8 cellular contexts compared by ENCODE assay signal in genomic region chr9:127555830-127556820, GRCh38. TPM values are rescaled to one million over a fixed set of nuclear protein-coding genes. Genes with fewer than 3 reads are reported as not detected.
A peak's percentile ranks its signal among the peaks of the same experiment; 100 is the strongest.
DNase-seq lines count a peak whose midpoint lies in the region; ATAC-seq, FAIRE-seq and TF ChIP-seq lines count a peak whose summit lies in the region.

No MANE protein-coding gene starts in this region.

- H4K8ac ChIP-seq in H1 (ENCODE audit: extremely low read depth, insufficient read depth, low read length), result peak overlapping the region; percentile 43; the same call in 1 of the 2 replicates

- no peak overlapping the region for H3K4me2 ChIP-seq in H1 (ENCODE audit: insufficient read depth in 1 of 2, low read depth in 2 of 2, low read length in 2 of 2)

- no peak for ATAC-seq in GM18873 (IDR thresholded peaks at IDR 0.05; ENCODE audit: low FRiP score, unreplicated experiment)

- H2AFZ ChIP-seq in H1 (ENCODE audit: low read length), result no peak overlapping the region

- TF ChIP-seq POLR2A in H1 (IDR thresholded peaks at IDR 0.05; ENCODE audit: control extremely low read depth in 1 of 2, low read depth in 2 of 2, low read length in 2 of 2), result no peak

- H3K9me3 ChIP-seq in H1 (ENCODE audit: insufficient read depth in 2 of 2, low read depth in 1 of 2, low read length in 1 of 2) (no peaks in the 10 kb centered on the region), muscle layer of colon (ENCODE audit: low read length) (no peaks in the 10 kb centered on the region)

- H3K9ac ChIP-seq in H1 (replicated peaks in 1 of 4; ENCODE audit: extremely low read depth in 1 of 4, low read depth in 3 of 4, low read length in 3 of 4) (no peak overlapping the region), muscle layer of colon (ENCODE audit: low read length) (no peak overlapping the region)

- H3K4ac ChIP-seq in H1 (replicated peaks; ENCODE audit: insufficient read length, low read depth, low read length), result no peak overlapping the region

- H2BK5ac ChIP-seq in H1 (ENCODE audit: low read depth, low read length), result 0 out of 2 replicates have a peak overlapping the region, but pooled peaks have one; percentile 52

- H3K23ac ChIP-seq in H1 (ENCODE audit: insufficient read length), result no peak overlapping the region

- DNase-seq in A172 (ENCODE audit: low spot score), result peak; percentile 99
- DNase-seq in KBM-7, result peak; percentile 97
- peak; percentile 58 to 65 for DNase-seq in activated CD4-positive, alpha-beta T cell treated with anti-CD3 and anti-CD28 coated beads, Interleukin-2, amount 50 U/mL, for 4 hours
- no peak for DNase-seq in H1 (ENCODE audit: low read depth in 1 of 2, low spot score in 2 of 2)
- DNase-seq in stromal cell of bone marrow (ENCODE audit: low read depth), result peak; percentile 94
- DNase-seq in NCI-H1436 (lab: John Stamatoyannopoulos, UW), result no peak

- no peak overlapping the region for H2BK20ac ChIP-seq in H1 (ENCODE audit: low read length)

- no peak for TF ChIP-seq CTCF in H1 (IDR thresholded peaks at IDR 0.05; ENCODE audit: control extremely low read depth in 1 of 3, insufficient read depth in 1 of 3, low read depth in 1 of 3, low read length in 3 of 3)

- no peaks in the 10 kb centered on the region for H3K27me3 ChIP-seq in H1 (replicated peaks in 1 of 4; ENCODE audit: control insufficient read depth in 3 of 4, extremely low read depth in 1 of 4, insufficient read depth in 3 of 4, low read length in 3 of 4)
- no peaks in the 10 kb centered on the region for H3K27me3 ChIP-seq in muscle layer of colon (ENCODE audit: control insufficient read depth in 1 of 2, insufficient read depth in 2 of 2, low read length in 2 of 2)

- H3K4me3 ChIP-seq in H1 (ENCODE audit: extremely low read depth in 1 of 4, insufficient read depth in 2 of 4, low read depth in 3 of 4, low read length in 4 of 4), result no peak overlapping the region
- H3K4me3 ChIP-seq in muscle layer of colon (ENCODE audit: low read depth in 1 of 2, low read length in 2 of 2), result no peak overlapping the region

- FAIRE-seq in H1 (lab: Jason Lieb, UNC), result no peak

- H3K23me2 ChIP-seq in H1 (ENCODE audit: low read depth, low read length), result no peaks in the 10 kb centered on the region

- no peak for TF ChIP-seq RAD21 in H1 (IDR thresholded peaks at IDR 0.05 in 1 of 2, conservative IDR thresholded peaks at IDR 0.05 in 1 of 2; ENCODE audit: low read depth in 2 of 2, low read length in 2 of 2)

- H4K20me1 ChIP-seq in H1 (replicated peaks in 1 of 2; ENCODE audit: control insufficient read depth in 1 of 2, insufficient read depth in 2 of 2, low read length in 2 of 2), result peaks cover 5 to 20% of the 10 kb centered on the region in 2 experiments

- in situ Hi-C loops in KBM-7 (cut with MboI; ENCODE audit: low pct_unique_long_range_greater_than_20kb, low sequenced_read_pairs), result no loop called here

- 82% methylated on average over 13 of the region's 13 CpGs; no CpG with 5 or more reads in 1 of the 2 experiments for WGBS in H1 (ENCODE audit: extremely low coverage in 1 of 2, insufficient coverage in 1 of 2, insufficient read length in 1 of 2, insufficient replicate concordance in 2 of 2, low coverage in 1 of 2, low lambda C conversion rate in 2 of 2, missing lambda C conversion rate in 1 of 2), 2 experiments

- peak overlapping the region; percentile 75; the same call in 1 of the 2 replicates for H2BK12ac ChIP-seq in H1 (ENCODE audit: low read depth, low read length)

- no peak overlapping the region for H2BK120ac ChIP-seq in H1 (replicated peaks; ENCODE audit: low read depth, low read length)

- peak overlapping the region; percentile 14 for H3K56ac ChIP-seq in H1 (replicated peaks; ENCODE audit: insufficient read length, low read depth, low read length)

- peaks cover 31% of the 10 kb centered on the region for H3K79me1 ChIP-seq in H1 (ENCODE audit: low read depth, low read length)

- POLR2A ChIA-PET in H1 (lab: Charles Lee; ENCODE audit: partially characterized antibody), result interaction anchor here (0.6 to 0.8 kb wide), 2 partner anchors 10 to 75 kb away, joined by 3 read pairs; no protein-coding TSS in a partner anchor

- H3K4me1 ChIP-seq in H1 (replicated peaks in 1 of 4; ENCODE audit: control insufficient read depth in 3 of 4, insufficient read depth in 4 of 4, low read length in 3 of 4) (peaks cover under 1 to 20% (median 12%) of the 10 kb centered on the region in 4 experiments), muscle layer of colon (ENCODE audit: insufficient read depth, low read length) (peaks cover 40% of the 10 kb centered on the region)

- no peaks in the 10 kb centered on the region for H3K36me3 ChIP-seq in H1 (ENCODE audit: control insufficient read depth in 2 of 4, insufficient read depth in 4 of 4, low read length in 3 of 4)
- H3K36me3 ChIP-seq in muscle layer of colon (ENCODE audit: insufficient read depth, low read length), result peaks cover 21% of the 10 kb centered on the region

- H4K5ac ChIP-seq in H1 (ENCODE audit: insufficient read length, low read depth, low read length), result no peak overlapping the region

- TF ChIP-seq EP300 in H1 (IDR thresholded peaks at IDR 0.05; ENCODE audit: borderline replicate concordance in 1 of 2, low read depth in 2 of 2, low read length in 2 of 2), result no peak

- 0 out of 2 replicates have a peak overlapping the region, but pooled peaks have one; percentile 81 for H2BK15ac ChIP-seq in H1 (ENCODE audit: low read length)

- H4K91ac ChIP-seq in H1 (replicated peaks; ENCODE audit: insufficient read length, low read length), result peak overlapping the region; percentile 57

- CTCF ChIA-PET in H1 (lab: Charles Lee; ENCODE audit: partially characterized antibody), result interaction anchor here (0.7 to 5.0 kb wide), 11 partner anchors 10 to 486 kb away, joined by 3 to 33 read pairs (median 5); no protein-coding TSS in a partner anchor

- peak overlapping the region; percentile 35; the same call in 1 of the 2 replicates for H3K27ac ChIP-seq in H1 (ENCODE audit: low read depth, low read length)
- H3K27ac ChIP-seq in muscle layer of colon (ENCODE audit: low read depth, low read length), result peak overlapping the region; percentile 50

- no peak overlapping the region for H3K18ac ChIP-seq in H1 (ENCODE audit: extremely low read depth, low read length)

- H2AK5ac ChIP-seq in H1 (ENCODE audit: low read depth, low read length), result no peak overlapping the region

- peaks cover 0 to 43% of the 10 kb centered on the region in 2 experiments; a peak in 2 of 4 replicates for H3K79me2 ChIP-seq in H1 (ENCODE audit: control insufficient read depth in 1 of 2, insufficient read depth in 2 of 2, low read length in 2 of 2)

- no peak overlapping the region for H3K14ac ChIP-seq in H1 (ENCODE audit: insufficient read length)

TF ChIP-seq in H1, 55 proteins besides CTCF, POLR2A, EP300 and RAD21:
- TF ChIP-seq MAX (IDR thresholded peaks at IDR 0.05) (0 out of 2 replicates have a peak, but pooled peaks have one; percentile 11), HDAC2 (IDR thresholded peaks at IDR 0.05; ENCODE audit: borderline replicate concordance in 1 of 2, low read depth in 2 of 2, low read length in 2 of 2) (no peak)

RNA-seq across cellular contexts. Expression of gene STXBP1, which starts 56.0 kb away (rescaled TPM):
- total RNA-seq in A172 (2014; rRNA removed; shearing (Covaris generic)), result 20.8 and 63.2 TPM in 2 replicates
- 60.9 and 61.9 TPM in 2 replicates for total RNA-seq in H1 (2021; fragmentation: NEBNext Ultra II Directional; extraction: Animal tissue kit (Norgen Biotek cat#: 25700))
- polyA plus RNA-seq in H1 (2011; rRNA removed), result 11.5 and 19.4 TPM in 2 replicates
- 13.9 TPM for polyA plus RNA-seq in H1 (2011; cell fraction: cytosol; rRNA removed)
- polyA plus RNA-seq in H1 (2011; cell fraction: nucleus; rRNA removed), result 31.3 TPM
- polyA plus RNA-seq in H1 (2012, experiment 1 of 2), result 23.3 to 29.4 TPM (median 26.6 TPM) in 4 replicates
- polyA plus RNA-seq in H1 (2012, experiment 2 of 2), result 17.5 TPM
- 37.3 TPM for polyA plus RNA-seq in H1 (2013, experiment 1 of 2)
- polyA plus RNA-seq in H1 (2013, experiment 2 of 2), result 37.1 TPM
- 21.8 and 25.2 TPM in 2 replicates for polyA minus RNA-seq in H1 (2011; rRNA and poly(A)+ RNA removed)
- 14.8 TPM for polyA minus RNA-seq in H1 (2011; cell fraction: cytosol; rRNA and poly(A)+ RNA removed)
- polyA minus RNA-seq in H1 (2011; cell fraction: nucleus; rRNA and poly(A)+ RNA removed), result 18.2 TPM

Comparison
In these comparisons a context has a peak if more than half of its experiments do, and no peak if none do; other contexts are left out.
1. DNase-seq: peak in A172 (single experiment), KBM-7 (single experiment), activated CD4-positive, alpha-beta T cell treated with anti-CD3 and anti-CD28 coated beads, Interleukin-2, amount 50 U/mL, for 4 hours (2 of 2) and stromal cell of bone marrow (single experiment); none in H1 (0 of 2) and NCI-H1436 (single experiment).